8 cellular contexts compared by ENCODE assay signal in genomic region chr2:95682889-95683517, GRCh38.
DNase-seq lines count a peak whose midpoint lies in the region; ATAC-seq and TF ChIP-seq lines count a peak whose summit lies in the region.
"Not testable (repeated sequence)": the region's sequence is repeated elsewhere in the genome, so short reads cannot be mapped to it uniquely, and the experiment has no call there.

No MANE protein-coding gene starts in this region.

- H3K27me3 Mint-ChIP-seq in activated T-cell treated with anti-CD3 and anti-CD28 coated beads, Interleukin-2, amount 50 U/mL, for 72 hours (ENCODE audit: low read depth), result peaks cover 30% of the 10 kb centered on the region
- H3K27me3 Mint-ChIP-seq in chondrocyte (ENCODE audit: low read depth), result peaks cover 19% of the 10 kb centered on the region
- H3K27me3 Mint-ChIP-seq in memory B cell, result peaks cover 26% of the 10 kb centered on the region
- H3K27me3 Mint-ChIP-seq in type B pancreatic cell, result peaks cover 44% of the 10 kb centered on the region

- intact Hi-C loops in Right ventricle myocardium superior (cut with DNase I), result not testable (repeated sequence)

- not testable (repeated sequence) for H3K9me3 Mint-ChIP-seq in activated T-cell treated with anti-CD3 and anti-CD28 coated beads, Interleukin-2, amount 50 U/mL, for 72 hours; chondrocyte (ENCODE audit: low read depth); memory B cell; type B pancreatic cell

- H3K4me3 Mint-ChIP-seq in activated T-cell treated with anti-CD3 and anti-CD28 coated beads, Interleukin-2, amount 50 U/mL, for 72 hours, result peak overlapping the region; percentile 58 to 81
- H3K4me3 Mint-ChIP-seq in chondrocyte (ENCODE audit: unreplicated experiment), result peak overlapping the region; percentile 80
- H3K4me3 Mint-ChIP-seq in memory B cell, result peak overlapping the region; percentile 59
- peak overlapping the region; percentile 89 for H3K4me3 Mint-ChIP-seq in type B pancreatic cell

- H3K27me3 ChIP-seq in NT2/D1 (ENCODE audit: insufficient read depth, insufficient read length), result peaks cover 20% of the 10 kb centered on the region

- DNase-seq in DMS 273 (lab: John Stamatoyannopoulos, UW; ENCODE audit: unreplicated experiment) (peak; percentile 73), Right ventricle myocardium superior (peak; percentile 59)
- not testable (repeated sequence) for DNase-seq in NT2/D1 (ENCODE audit: low read depth, low spot score); activated T-cell treated with anti-CD3 and anti-CD28 coated beads, Interleukin-2, amount 50 U/mL, for 72 hours; chondrocyte (ENCODE audit: low spot score); memory B cell (ENCODE audit: low spot score in 2 of 2); retinal pigment epithelial cell (ENCODE audit: low read depth); type B pancreatic cell (ENCODE audit: extremely low spot score, unreplicated experiment)

- not testable (repeated sequence) for H3K36me3 Mint-ChIP-seq in activated T-cell treated with anti-CD3 and anti-CD28 coated beads, Interleukin-2, amount 50 U/mL, for 72 hours (ENCODE audit: insufficient read depth in 2 of 2); chondrocyte (ENCODE audit: low read depth); memory B cell; type B pancreatic cell

- H3K27ac Mint-ChIP-seq in activated T-cell treated with anti-CD3 and anti-CD28 coated beads, Interleukin-2, amount 50 U/mL, for 72 hours; memory B cell: not testable (repeated sequence)
- H3K27ac Mint-ChIP-seq in chondrocyte (ENCODE audit: unreplicated experiment) (peak overlapping the region; percentile 85), type B pancreatic cell (peak overlapping the region; percentile 18)

- not testable (repeated sequence) for TF ChIP-seq CTCF in chondrocyte (IDR thresholded peaks at IDR 0.05); retinal pigment epithelial cell (conservative IDR thresholded peaks at IDR 0.05; ENCODE audit: low read depth, low read length); type B pancreatic cell (conservative IDR thresholded peaks at IDR 0.05)

- peaks cover 13% of the 10 kb centered on the region for H3K4me1 Mint-ChIP-seq in activated T-cell treated with anti-CD3 and anti-CD28 coated beads, Interleukin-2, amount 50 U/mL, for 72 hours (ENCODE audit: low read depth)
- H3K4me1 Mint-ChIP-seq in chondrocyte (ENCODE audit: low read depth), result peaks cover 27% of the 10 kb centered on the region
- peaks cover 11% of the 10 kb centered on the region for H3K4me1 Mint-ChIP-seq in memory B cell
- peaks cover 14% of the 10 kb centered on the region for H3K4me1 Mint-ChIP-seq in type B pancreatic cell (ENCODE audit: unreplicated experiment)

- not testable (repeated sequence) for H3K36me3 ChIP-seq in NT2/D1 (ENCODE audit: insufficient read depth, insufficient read length, low read length)

- not testable (repeated sequence) for H3K9me3 ChIP-seq in NT2/D1 (ENCODE audit: insufficient read depth, low read length)

- peak overlapping the region; percentile 64 for H3K9ac ChIP-seq in NT2/D1 (ENCODE audit: insufficient read length, low read depth)

- H3K4me3 ChIP-seq in NT2/D1 (ENCODE audit: insufficient read length, low read depth), result peak overlapping the region; percentile 39
- H3K4me3 ChIP-seq in retinal pigment epithelial cell (ENCODE audit: low read length), result peak overlapping the region; percentile 51

- ATAC-seq in activated T-cell treated with anti-CD3 and anti-CD28 coated beads, Interleukin-2, amount 50 U/mL, for 72 hours (replicated peaks in 1 of 2), result peak in 1 of 2 donors; percentile 13
- peak; percentile 37 for ATAC-seq in Right ventricle myocardium superior (ENCODE audit: poor library complexity)
- ATAC-seq in memory B cell (ENCODE audit: low read depth), result not testable (repeated sequence)

- H3K4me1 ChIP-seq in NT2/D1 (ENCODE audit: insufficient read depth, insufficient read length), result not testable (repeated sequence)
